ENCODE assay signal across 8 cellular contexts in the genomic region with DNA sequence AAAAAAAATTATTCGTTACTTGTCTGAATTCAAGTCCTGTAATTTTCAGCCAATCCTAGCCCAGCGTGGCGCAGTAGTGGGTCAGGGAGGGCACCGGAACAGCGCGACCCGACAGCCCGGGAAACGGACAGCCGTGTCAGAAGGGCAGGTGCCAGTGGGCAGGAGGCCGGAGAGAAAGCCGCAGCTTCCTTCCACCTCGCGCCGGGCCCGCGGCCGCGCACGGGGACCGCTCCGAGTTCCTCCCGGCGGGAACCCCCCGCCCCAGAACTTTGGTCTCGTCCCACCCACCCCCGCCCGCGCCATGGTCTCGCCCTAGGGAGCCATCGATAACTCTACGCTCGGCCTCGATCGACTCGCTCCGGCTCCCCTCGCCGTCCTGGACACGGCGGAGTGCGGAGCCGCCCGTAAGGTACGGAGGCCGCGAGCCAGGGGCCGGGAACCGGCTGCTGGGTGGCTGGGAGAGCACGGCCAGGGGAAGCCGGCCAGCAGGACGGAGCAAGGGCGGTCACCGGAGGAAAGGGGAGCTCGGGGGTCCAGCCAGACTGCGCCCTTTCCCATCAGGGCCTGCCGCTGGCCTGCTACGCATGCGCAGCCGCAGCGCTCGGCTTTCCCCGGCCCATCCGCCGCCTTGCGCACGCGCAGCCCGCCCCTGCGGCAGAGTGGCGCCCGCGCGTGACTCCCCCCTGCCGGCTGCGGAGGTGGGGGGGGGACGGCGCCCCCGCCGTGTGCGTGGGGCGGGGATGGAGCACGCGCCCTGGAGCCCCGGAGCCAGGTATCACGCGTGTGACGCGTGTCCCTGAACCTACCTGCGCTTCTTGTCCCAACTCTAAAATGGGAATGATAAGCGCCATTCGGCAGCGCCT. TPM values are rescaled to one million over a fixed set of nuclear protein-coding genes. Genes with fewer than 3 reads are reported as not detected.
DNase-seq lines count a peak whose midpoint lies in the region; ATAC-seq and TF ChIP-seq lines count a peak whose summit lies in the region.

A gene with protein sequence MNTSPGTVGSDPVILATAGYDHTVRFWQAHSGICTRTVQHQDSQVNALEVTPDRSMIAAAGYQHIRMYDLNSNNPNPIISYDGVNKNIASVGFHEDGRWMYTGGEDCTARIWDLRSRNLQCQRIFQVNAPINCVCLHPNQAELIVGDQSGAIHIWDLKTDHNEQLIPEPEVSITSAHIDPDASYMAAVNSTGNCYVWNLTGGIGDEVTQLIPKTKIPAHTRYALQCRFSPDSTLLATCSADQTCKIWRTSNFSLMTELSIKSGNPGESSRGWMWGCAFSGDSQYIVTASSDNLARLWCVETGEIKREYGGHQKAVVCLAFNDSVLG (plus strand): TSS at position 351 of the 863 bp plus-strand sequence. CDS start 632 bp downstream, outside the sequence.

- peak; percentile 80 for ATAC-seq in HG02642 (IDR thresholded peaks at IDR 0.05; ENCODE audit: poor library complexity, unreplicated experiment)
- peak; percentile 88 for ATAC-seq in sciatic nerve

- intact Hi-C loops in sciatic nerve (cut with DNase I) = no loop called here

- in situ Hi-C loops in GM13976 (cut with MboI; ENCODE audit: low sequenced_read_pairs, unreplicated experiment) = no loop called here

- TF ChIP-seq CTCF in GM13976 (IDR thresholded peaks at IDR 0.05; ENCODE audit: borderline replicate concordance, control extremely low read depth, extremely low read depth, insufficient read depth, missing control alignments) = no peak

- peak; percentile 99 for DNase-seq in GM13976 (ENCODE audit: low spot score)
- DNase-seq in NCI-H1417 treated with DMSO at 0.1 percent for 48 hours (lab: John Stamatoyannopoulos, UW) = peak; percentile 39
- peak; percentile 90 for DNase-seq in T1000 (lab: John Stamatoyannopoulos, UW)
- peak; percentile 95 for DNase-seq in astrocyte of the hippocampus (ENCODE audit: low read depth, low spot score)
- DNase-seq in hypothalamus (lab: John Stamatoyannopoulos, UW) = peak; percentile 30 to 99 (median 87)
- peak; percentile 90 for DNase-seq in sciatic nerve (ENCODE audit: low spot score)
- no peak for DNase-seq in cortex of kidney (lab: John Stamatoyannopoulos, UW)

RNA-seq across cellular contexts. Expression of the gene that starts here (rescaled TPM):
- 21.8 TPM for total RNA-seq in sciatic nerve
